In genomic region chr12:47773062-47773857, GRCh38 we compare ENCODE assay signal across 8 cellular contexts. TPM values are rescaled to one million over a fixed set of nuclear protein-coding genes. Genes with fewer than 3 reads are reported as not detected.
DNase-seq lines count a peak whose midpoint lies in the region; ATAC-seq and TF ChIP-seq lines count a peak whose summit lies in the region.

TSS of gene SLC48A1 (plus strand) at chr12:47773238. CDS start at chr12:47773305, 67 bp downstream.

- H3K4me1 Mint-ChIP-seq in activated naive CD8-positive, alpha-beta T cell treated with anti-CD3 and anti-CD28 coated beads, Interleukin-2, amount 10 ng/mL, durations not matched to agents 7 days and 5 days, result peaks cover 32% of the 10 kb centered on the region
- peaks cover 11% of the 10 kb centered on the region for H3K4me1 Mint-ChIP-seq in type B pancreatic cell (ENCODE audit: unreplicated experiment)

- H4K20me1 ChIP-seq in DND-41 (ENCODE audit: insufficient read depth, low read length), result no peaks in the 10 kb centered on the region; the same call in 1 of the 2 replicates

- H3K27ac ChIP-seq in DND-41 (ENCODE audit: low read length) (no peak within 1 kb of the TSS; the same call in 1 of the 2 replicates), SK-N-MC (no peak within 1 kb of the TSS)

- no peaks in the 10 kb centered on the region for H3K9me3 Mint-ChIP-seq in activated naive CD8-positive, alpha-beta T cell treated with anti-CD3 and anti-CD28 coated beads, Interleukin-2, amount 10 ng/mL, durations not matched to agents 7 days and 5 days
- H3K9me3 Mint-ChIP-seq in type B pancreatic cell, result no peaks in the 10 kb centered on the region

- peak within 1 kb of the TSS; percentile 98 for H3K4me2 ChIP-seq in DND-41 (ENCODE audit: insufficient read depth, low read length)

- peak within 1 kb of the TSS; percentile 69 for H3K9ac ChIP-seq in DND-41 (ENCODE audit: low read depth, low read length)
- H3K9ac ChIP-seq in SK-N-MC (ENCODE audit: insufficient read length), result peak within 1 kb of the TSS; percentile 83

- H2AFZ ChIP-seq in DND-41 (ENCODE audit: low read depth, low read length), result peak within 1 kb of the TSS; percentile 79

- peak within 1 kb of the TSS; percentile 77 for H3K27ac Mint-ChIP-seq in activated naive CD8-positive, alpha-beta T cell treated with anti-CD3 and anti-CD28 coated beads, Interleukin-2, amount 10 ng/mL, durations not matched to agents 7 days and 5 days
- H3K27ac Mint-ChIP-seq in type B pancreatic cell, result peak within 1 kb of the TSS; percentile 80

- DNase-seq in DND-41 (peak; percentile 71), HUDEP-2 (lab: John Stamatoyannopoulos, UW; ENCODE audit: unreplicated experiment in 76 of 76) (peak in 67 of 76 experiments; percentile 12 to 76 (median 56)), SK-N-MC (ENCODE audit: low read depth, low spot score) (no peak), cardiac septum (ENCODE audit: low spot score) (peak; percentile 90), posterior cingulate gyrus (peak; percentile 61 to 96 (median 74)), type B pancreatic cell (ENCODE audit: extremely low spot score, unreplicated experiment) (peak; percentile 85)
- DNase-seq in activated naive CD8-positive, alpha-beta T cell treated with anti-CD3 and anti-CD28 coated beads, Interleukin-2, amount 10 ng/mL, durations not matched to agents 7 days and 5 days, result peak; percentile 86

- peak within 1 kb of the TSS; percentile 94 for H3K4me3 Mint-ChIP-seq in activated naive CD8-positive, alpha-beta T cell treated with anti-CD3 and anti-CD28 coated beads, Interleukin-2, amount 10 ng/mL, durations not matched to agents 7 days and 5 days
- peak within 1 kb of the TSS; percentile 91 for H3K4me3 Mint-ChIP-seq in type B pancreatic cell

- peaks cover 21% of the 10 kb centered on the region for H3K4me1 ChIP-seq in DND-41 (ENCODE audit: insufficient read depth, low read length)

- H3K79me2 ChIP-seq in DND-41 (ENCODE audit: insufficient read depth, low read length), result no peaks in the 10 kb centered on the region

- POLR2A ChIA-PET in activated naive CD8-positive, alpha-beta T cell treated with anti-CD3 and anti-CD28 coated beads, Interleukin-2, amount 10 ng/mL, durations not matched to agents 7 days and 5 days (lab: Charles Lee), result interaction anchor here (0.6 to 2.0 kb wide), 5 partner anchors 8 to 47 kb away, joined by 3 to 7 read pairs (median 3); no protein-coding TSS in a partner anchor

- intact Hi-C loops in cardiac septum (cut with DNase I), result loop anchor here (5.0 kb wide), 1 partner anchor 121 kb away; no protein-coding TSS in a partner anchor
- intact Hi-C loops in posterior cingulate gyrus (cut with DNase I), result no loop called here

- peaks cover 7% of the 10 kb centered on the region for H3K27me3 Mint-ChIP-seq in activated naive CD8-positive, alpha-beta T cell treated with anti-CD3 and anti-CD28 coated beads, Interleukin-2, amount 10 ng/mL, durations not matched to agents 7 days and 5 days
- peaks cover 10% of the 10 kb centered on the region for H3K27me3 Mint-ChIP-seq in type B pancreatic cell

- H3K9me3 ChIP-seq in DND-41 (ENCODE audit: insufficient read depth, low read length, severe bottlenecking) (no peaks in the 10 kb centered on the region), SK-N-MC (ENCODE audit: low read depth, low read length) (no peaks in the 10 kb centered on the region)

- H3K36me3 ChIP-seq in DND-41 (ENCODE audit: insufficient read depth, low read length), result no peaks in the 10 kb centered on the region
- H3K36me3 ChIP-seq in SK-N-MC (ENCODE audit: insufficient read depth, low read length), result no peaks in the 10 kb centered on the region

- peaks cover 17% of the 10 kb centered on the region for H3K27me3 ChIP-seq in DND-41 (ENCODE audit: insufficient read depth, low read length, poor library complexity)

- H3K4me3 ChIP-seq in DND-41 (ENCODE audit: low read depth in 1 of 2, low read length in 2 of 2) (peak within 1 kb of the TSS; percentile 37 to 70; a peak in 3 of 4 replicates), SK-N-MC (peak within 1 kb of the TSS; percentile 91)

- TF ChIP-seq CTCF in DND-41 (IDR thresholded peaks at IDR 0.05; ENCODE audit: borderline replicate concordance, extremely low read depth, low read length, poor library complexity, severe bottlenecking) (peak; percentile 54), type B pancreatic cell (conservative IDR thresholded peaks at IDR 0.05) (peak; percentile 21)

- H3K36me3 Mint-ChIP-seq in activated naive CD8-positive, alpha-beta T cell treated with anti-CD3 and anti-CD28 coated beads, Interleukin-2, amount 10 ng/mL, durations not matched to agents 7 days and 5 days, result no peaks in the 10 kb centered on the region
- H3K36me3 Mint-ChIP-seq in type B pancreatic cell, result no peaks in the 10 kb centered on the region

- ATAC-seq in DND-41 (ENCODE audit: insufficient read depth, low read depth), result peak; percentile 86
- ATAC-seq in GM21367 (IDR thresholded peaks at IDR 0.05; ENCODE audit: unreplicated experiment), result peak; percentile 70
- ATAC-seq in activated naive CD8-positive, alpha-beta T cell treated with anti-CD3 and anti-CD28 coated beads, Interleukin-2, amount 10 ng/mL, durations not matched to agents 7 days and 5 days (ENCODE audit: low read depth), result peak; percentile 80

RNA-seq across cellular contexts. Expression of gene SLC48A1, which starts in this region (rescaled TPM):
- 10 to 100 TPM; 13.4 to 13.9 TPM for total RNA-seq in activated naive CD8-positive, alpha-beta T cell treated with anti-CD3 and anti-CD28 coated beads, Interleukin-2, amount 10 ng/mL, durations not matched to agents 7 days and 5 days
- total RNA-seq in cardiac septum (20.7 TPM), type B pancreatic cell (ENCODE audit: low replicate concordance) (19.7 and 37.4 TPM in 2 replicates)
